In genomic region chr20:50413088-50413500, GRCh38 we compare ENCODE assay signal across 1 cellular context.
A peak's percentile ranks its signal among the peaks of the same experiment; 100 is the strongest.
TF ChIP-seq lines count a peak whose summit lies in the region.

No MANE protein-coding gene starts in this region.

TF ChIP-seq in HepG2, 621 proteins besides CTCF, POLR2A, EP300 and RAD21 (continued from another document and continues in another):
- TF ChIP-seq ZFP36L2 (CRISPR knock-in tag; IDR thresholded peaks at IDR 0.05) = no peak
- TF ChIP-seq SP2 (CRISPR knock-in tag; IDR thresholded peaks at IDR 0.05) = no peak
- TF ChIP-seq ZNF644 (CRISPR knock-in tag; IDR thresholded peaks at IDR 0.05; ENCODE audit: low read depth) = peak; percentile 17; the same call in 1 of the 2 replicates
- TF ChIP-seq IRF9 (CRISPR knock-in tag; IDR thresholded peaks at IDR 0.05; ENCODE audit: borderline replicate concordance) = no peak
- no peak for TF ChIP-seq RFX3 (CRISPR knock-in tag; IDR thresholded peaks at IDR 0.05)
- TF ChIP-seq HOXA7 (CRISPR knock-in tag; IDR thresholded peaks at IDR 0.05) = no peak
- TF ChIP-seq CAMTA2 (CRISPR knock-in tag; IDR thresholded peaks at IDR 0.05; ENCODE audit: borderline replicate concordance) = no peak
- TF ChIP-seq ZNF260 (CRISPR knock-in tag; IDR thresholded peaks at IDR 0.05; ENCODE audit: borderline replicate concordance, low read depth) = no peak
- no peak for TF ChIP-seq ZKSCAN5 (CRISPR knock-in tag; IDR thresholded peaks at IDR 0.05)
- no peak for TF ChIP-seq ZNF567 (CRISPR knock-in tag; IDR thresholded peaks at IDR 0.05; ENCODE audit: borderline replicate concordance)
- TF ChIP-seq HNRNPL (IDR thresholded peaks at IDR 0.05; ENCODE audit: low read depth, low read length) = no peak
- TF ChIP-seq ZNF570 (CRISPR knock-in tag; IDR thresholded peaks at IDR 0.05; ENCODE audit: borderline replicate concordance) = no peak
- no peak; the same call in 1 of the 2 replicates for TF ChIP-seq ZFY (CRISPR knock-in tag; IDR thresholded peaks at IDR 0.05)
- TF ChIP-seq HMG20B (CRISPR knock-in tag; conservative IDR thresholded peaks at IDR 0.05) = no peak
- peak; percentile 43; the same call in 1 of the 2 replicates for TF ChIP-seq ZNF3 (CRISPR knock-in tag; IDR thresholded peaks at IDR 0.05)
- peak in 1 of 2 experiments; percentile 41; a peak in 1 of 4 replicates for TF ChIP-seq NR2F1 (CRISPR knock-in tag; IDR thresholded peaks at IDR 0.05)
- TF ChIP-seq HIC2 (CRISPR knock-in tag; IDR thresholded peaks at IDR 0.05; ENCODE audit: low read depth) = no peak
- no peak for TF ChIP-seq TBL1XR1 (IDR thresholded peaks at IDR 0.05; ENCODE audit: borderline replicate concordance, low read length, partially characterized antibody)
- TF ChIP-seq MLLT10 (CRISPR knock-in tag; IDR thresholded peaks at IDR 0.05) = no peak
- no peak for TF ChIP-seq ZFP1 (CRISPR knock-in tag; IDR thresholded peaks at IDR 0.05)
- no peak for TF ChIP-seq ZSCAN22 (CRISPR knock-in tag; IDR thresholded peaks at IDR 0.05)
- no peak for TF ChIP-seq ZBTB39 (CRISPR knock-in tag; IDR thresholded peaks at IDR 0.05)
- TF ChIP-seq ZNF629 (CRISPR knock-in tag; conservative IDR thresholded peaks at IDR 0.05) = peak; percentile 88
- no peak for TF ChIP-seq NRL (CRISPR knock-in tag; IDR thresholded peaks at IDR 0.05; ENCODE audit: borderline replicate concordance)
- TF ChIP-seq HNRNPUL1 (IDR thresholded peaks at IDR 0.05; ENCODE audit: low read depth, low read length) = no peak
- TF ChIP-seq ZNF572 (CRISPR knock-in tag; IDR thresholded peaks at IDR 0.05) = no peak
- TF ChIP-seq ZNF333 (CRISPR knock-in tag; IDR thresholded peaks at IDR 0.05; ENCODE audit: borderline replicate concordance) = no peak
- TF ChIP-seq ZNF512B (CRISPR knock-in tag; IDR thresholded peaks at IDR 0.05; ENCODE audit: borderline replicate concordance) = no peak
- TF ChIP-seq ARID2 (CRISPR knock-in tag; IDR thresholded peaks at IDR 0.05; ENCODE audit: borderline replicate concordance) = no peak
- TF ChIP-seq ATF4 (CRISPR knock-in tag; IDR thresholded peaks at IDR 0.05) = no peak
- TF ChIP-seq TFDP2 (CRISPR knock-in tag; IDR thresholded peaks at IDR 0.05) = no peak
- TF ChIP-seq HNF4A (CRISPR knock-in tag; IDR thresholded peaks at IDR 0.05) = no peak
- no peak for TF ChIP-seq ZNF382 (CRISPR knock-in tag; IDR thresholded peaks at IDR 0.05; ENCODE audit: borderline replicate concordance)
- TF ChIP-seq ATF3 (CRISPR knock-in tag; IDR thresholded peaks at IDR 0.05) = peak; percentile 30; the same call in 1 of the 2 replicates
- TF ChIP-seq ISX (CRISPR knock-in tag; conservative IDR thresholded peaks at IDR 0.05) = no peak
- no peak for TF ChIP-seq ZBTB8A (CRISPR knock-in tag; IDR thresholded peaks at IDR 0.05; ENCODE audit: borderline replicate concordance, low read depth)
- TF ChIP-seq DNMT1 (CRISPR knock-in tag; IDR thresholded peaks at IDR 0.05) = no peak
- no peak for TF ChIP-seq RBM39 (IDR thresholded peaks at IDR 0.05; ENCODE audit: low read depth, low read length, poor library complexity, severe bottlenecking)
- no peak for TF ChIP-seq SMYD3 (CRISPR knock-in tag; IDR thresholded peaks at IDR 0.05)
- no peak for TF ChIP-seq NAIF1 (CRISPR knock-in tag; IDR thresholded peaks at IDR 0.05; ENCODE audit: borderline replicate concordance)
- no peak for TF ChIP-seq PRDM4 (CRISPR knock-in tag; IDR thresholded peaks at IDR 0.05; ENCODE audit: borderline replicate concordance)
- no peak for TF ChIP-seq ZBTB1 (CRISPR knock-in tag; IDR thresholded peaks at IDR 0.05; ENCODE audit: borderline replicate concordance)
- no peak for TF ChIP-seq ZNF329 (CRISPR knock-in tag; IDR thresholded peaks at IDR 0.05; ENCODE audit: low read depth)
- TF ChIP-seq SETDB1 (CRISPR knock-in tag; IDR thresholded peaks at IDR 0.05; ENCODE audit: borderline replicate concordance) = no peak
- TF ChIP-seq U2AF1 (optimal IDR thresholded peaks at IDR 0.05; ENCODE audit: low read depth, low read length) = no peak
- TF ChIP-seq FOXK1 (CRISPR knock-in tag; IDR thresholded peaks at IDR 0.05; ENCODE audit: borderline replicate concordance, low read depth) = peak; percentile 26; the same call in 1 of the 2 replicates
- TF ChIP-seq KLF11 (CRISPR knock-in tag; IDR thresholded peaks at IDR 0.05) = no peak
- TF ChIP-seq ZNF253 (CRISPR knock-in tag; IDR thresholded peaks at IDR 0.05; ENCODE audit: borderline replicate concordance) = no peak
- no peak for TF ChIP-seq MBNL3 (CRISPR knock-in tag; conservative IDR thresholded peaks at IDR 0.05)
- 0 out of 2 replicates have a peak, but pooled peaks have one; percentile 16 for TF ChIP-seq IKZF5 (CRISPR knock-in tag; IDR thresholded peaks at IDR 0.05)
- TF ChIP-seq ZNF44 (CRISPR knock-in tag; IDR thresholded peaks at IDR 0.05) = 0 out of 2 replicates have a peak, but pooled peaks have one; percentile 35
- no peak for TF ChIP-seq SRF (IDR thresholded peaks at IDR 0.05; ENCODE audit: low read depth, low read length)
- TF ChIP-seq MIER2 (CRISPR knock-in tag; IDR thresholded peaks at IDR 0.05) = peak; percentile 46; the same call in 1 of the 2 replicates
